In the genomic region with DNA sequence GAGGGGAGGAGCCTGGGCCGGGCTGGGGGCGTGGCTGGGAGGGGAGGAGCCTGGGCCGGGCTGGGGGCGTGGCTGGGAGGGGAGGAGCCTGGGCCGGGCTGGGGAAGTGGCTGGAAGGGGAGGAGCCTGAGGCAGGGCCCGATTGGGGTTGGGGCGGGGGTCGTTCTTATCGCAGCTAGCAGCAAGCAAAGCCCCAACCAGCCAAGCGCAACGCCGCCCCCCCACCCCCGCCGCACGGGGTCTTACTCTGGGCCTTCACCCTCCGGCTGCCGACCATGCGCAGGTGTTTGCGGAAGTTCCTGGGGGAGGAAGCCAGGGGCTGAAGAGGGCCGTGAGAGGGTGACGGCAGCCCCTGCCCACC, we compare ENCODE assay signal across 9 cellular contexts. TPM values are rescaled to one million over a fixed set of nuclear protein-coding genes. Genes with fewer than 3 reads are reported as not detected.
DNase-seq lines count a peak whose midpoint lies in the region; ATAC-seq lines count a peak whose summit lies in the region.
"Had no signal": no experiment of that assay in that cellular context is flagged by ENCODE, and none has a peak within 500 bp of the region (broad histone marks: within the 10 kb centered on the region; RNA-seq: fewer than 3 reads in every experiment).

No MANE protein-coding gene starts in this region.

- CTCF ChIA-PET in activated CD4-positive, alpha-beta memory T cell treated with anti-CD3 and anti-CD28 coated beads, Interleukin-2, amount 10 ng/mL, durations not matched to agents 7 days and 5 days (lab: Charles Lee) = no interaction called here

- H3K36me3 Mint-ChIP-seq in activated CD4-positive, alpha-beta memory T cell treated with anti-CD3 and anti-CD28 coated beads, Interleukin-2, amount 10 ng/mL, durations not matched to agents 7 days and 5 days (ENCODE audit: low read depth) = peaks cover 6% of the 10 kb centered on the region

- peak overlapping the region; percentile 54 for H3K4me3 Mint-ChIP-seq in activated CD4-positive, alpha-beta memory T cell treated with anti-CD3 and anti-CD28 coated beads, Interleukin-2, amount 10 ng/mL, durations not matched to agents 7 days and 5 days

- ATAC-seq in Right ventricle myocardium superior (ENCODE audit: poor library complexity) = peak; percentile 49
- no peak for ATAC-seq in HG02973 (IDR thresholded peaks at IDR 0.05; ENCODE audit: unreplicated experiment)

- no peaks in the 10 kb centered on the region for H3K9me3 Mint-ChIP-seq in activated CD4-positive, alpha-beta memory T cell treated with anti-CD3 and anti-CD28 coated beads, Interleukin-2, amount 10 ng/mL, durations not matched to agents 7 days and 5 days

- peaks cover 27% of the 10 kb centered on the region for H3K4me1 Mint-ChIP-seq in activated CD4-positive, alpha-beta memory T cell treated with anti-CD3 and anti-CD28 coated beads, Interleukin-2, amount 10 ng/mL, durations not matched to agents 7 days and 5 days

- POLR2A ChIA-PET in activated CD4-positive, alpha-beta memory T cell treated with anti-CD3 and anti-CD28 coated beads, Interleukin-2, amount 10 ng/mL, durations not matched to agents 7 days and 5 days (lab: Charles Lee) = no interaction called here

- H3K27me3 Mint-ChIP-seq in activated CD4-positive, alpha-beta memory T cell treated with anti-CD3 and anti-CD28 coated beads, Interleukin-2, amount 10 ng/mL, durations not matched to agents 7 days and 5 days = no peaks in the 10 kb centered on the region

- intact Hi-C loops in Right ventricle myocardium superior (cut with DNase I) = no loop called here
- intact Hi-C loops in posterior vena cava (cut with DNase I) = no loop called here

- peak overlapping the region; percentile 44 for H3K27ac Mint-ChIP-seq in activated CD4-positive, alpha-beta memory T cell treated with anti-CD3 and anti-CD28 coated beads, Interleukin-2, amount 10 ng/mL, durations not matched to agents 7 days and 5 days

- DNase-seq in NCI-H82 (lab: John Stamatoyannopoulos, UW) = peak; percentile 37
- no peak for DNase-seq in NCI-H82 treated with DMSO at 0.1 percent for 48 hours (lab: John Stamatoyannopoulos, UW; ENCODE audit: unreplicated experiment)
- peak; percentile 67 for DNase-seq in activated CD4-positive, alpha-beta memory T cell treated with anti-CD3 and anti-CD28 coated beads, Interleukin-2, amount 10 ng/mL, durations not matched to agents 7 days and 5 days
- peak; percentile 77 for DNase-seq in Right ventricle myocardium superior
- DNase-seq in posterior vena cava (ENCODE audit: low spot score) = peak; percentile 90
- DNase-seq in DMS 273 (lab: John Stamatoyannopoulos, UW; ENCODE audit: unreplicated experiment) = no peak
- no peak for DNase-seq in NCI-H187 (lab: John Stamatoyannopoulos, UW)

RNA-seq across cellular contexts. Expression of gene NSMF, which starts 5.0 kb away (rescaled TPM):
- 10 to 100 TPM; 29.0 to 31.9 TPM for total RNA-seq in activated CD4-positive, alpha-beta memory T cell treated with anti-CD3 and anti-CD28 coated beads, Interleukin-2, amount 10 ng/mL, durations not matched to agents 7 days and 5 days
- total RNA-seq in Right ventricle myocardium superior (10.0 TPM), posterior vena cava (10 to 100 TPM; 47.6 to 55.5 TPM)

RNA-seq across cellular contexts. Expression of gene ENTPD8, which starts 13.0 kb away (rescaled TPM):
- not detected for total RNA-seq in activated CD4-positive, alpha-beta memory T cell treated with anti-CD3 and anti-CD28 coated beads, Interleukin-2, amount 10 ng/mL, durations not matched to agents 7 days and 5 days
- total RNA-seq in Right ventricle myocardium superior (not detected), posterior vena cava (not detected)
- total RNA-seq: SJSA1 had no signal

RNA-seq across cellular contexts. Expression of gene NOXA1, which starts 30.9 kb away (rescaled TPM):
- total RNA-seq in activated CD4-positive, alpha-beta memory T cell treated with anti-CD3 and anti-CD28 coated beads, Interleukin-2, amount 10 ng/mL, durations not matched to agents 7 days and 5 days = under 1 TPM; 0.50 to 0.73 TPM
- total RNA-seq in Right ventricle myocardium superior (1.7 TPM), posterior vena cava (1 to 10 TPM; 2.0 to 2.7 TPM)
- total RNA-seq: SJSA1 had no signal

RNA-seq across cellular contexts. Expression of gene EXD3, which starts 31.2 kb away (rescaled TPM):
- 10 to 100 TPM; 17.9 to 18.1 TPM for total RNA-seq in activated CD4-positive, alpha-beta memory T cell treated with anti-CD3 and anti-CD28 coated beads, Interleukin-2, amount 10 ng/mL, durations not matched to agents 7 days and 5 days
- 6.9 TPM for total RNA-seq in Right ventricle myocardium superior
- 10 to 100 TPM; 13.9 to 14.6 TPM for total RNA-seq in posterior vena cava

Comparison
In these comparisons a context has a peak if more than half of its experiments do, and no peak if none do; other contexts are left out.
1. DNase-seq: peak in NCI-H82 (single experiment), activated CD4-positive, alpha-beta memory T cell treated with anti-CD3 and anti-CD28 coated beads, Interleukin-2, amount 10 ng/mL, durations not matched to agents 7 days and 5 days (single experiment), Right ventricle myocardium superior (single experiment) and posterior vena cava (single experiment); none in NCI-H82 treated with DMSO at 0.1 percent for 48 hours (single experiment), DMS 273 (single experiment) and NCI-H187 (0 of 2).